Comparison of ENCODE assay signal across 8 cellular contexts in genomic region chr17:50956750-50957523, GRCh38.
DNase-seq lines count a peak whose midpoint lies in the region; ATAC-seq and TF ChIP-seq lines count a peak whose summit lies in the region.

No MANE protein-coding gene starts in this region.

- H3K36me3 ChIP-seq in liver (ENCODE audit: control insufficient read depth in 4 of 4, insufficient read depth in 3 of 4, low read depth in 1 of 4, low read length in 3 of 4): peaks cover 0 to 8% (median 3%) of the 10 kb centered on the region in 4 donors

- peak; percentile 59 for ATAC-seq in HG02610 (IDR thresholded peaks at IDR 0.05; ENCODE audit: unreplicated experiment)
- ATAC-seq in GM19328 (IDR thresholded peaks at IDR 0.05; ENCODE audit: unreplicated experiment): no peak

- no peak overlapping the region for H3K27ac ChIP-seq in liver (ENCODE audit: low read depth in 1 of 2, low read length in 2 of 2)

- no peaks in the 10 kb centered on the region for H3K9me3 ChIP-seq in liver (ENCODE audit: control insufficient read depth in 4 of 4, low read length in 3 of 4)

- H3K4me3 ChIP-seq in liver (ENCODE audit: low read depth in 1 of 3, low read length in 3 of 3): no peak overlapping the region

- H3K9ac ChIP-seq in liver (ENCODE audit: low read depth in 1 of 2, low read length in 2 of 2): no peak overlapping the region

- DNase-seq in COLO829 (ENCODE audit: low spot score) (peak; percentile 56), NCI-H226 (peak; percentile 42), cerebellar cortex (ENCODE audit: low spot score) (peak; percentile 82)
- DNase-seq in activated CD4-positive, alpha-beta T cell treated with anti-CD3 and anti-CD28 coated beads for 1 hour: peak; percentile 55
- peak; percentile 28 for DNase-seq in stimulated activated CD8-positive, alpha-beta memory T cell treated with anti-CD3 and anti-CD28 coated beads, Interleukin-12 subunit alpha, Interleukin-12 subunit beta, amount 100 ng/mL, for 4 hours (ENCODE audit: low read depth)

- H3K4me1 ChIP-seq in liver (ENCODE audit: control insufficient read depth in 4 of 4, insufficient read depth in 4 of 4, low read length in 3 of 4): peaks cover 0 to 15% (median 0%) of the 10 kb centered on the region in 4 donors

- peak; percentile 61 for TF ChIP-seq CTCF in liver (IDR thresholded peaks at IDR 0.05; ENCODE audit: low read depth, low read length, missing input control)

- no peaks in the 10 kb centered on the region for H3K27me3 ChIP-seq in liver (ENCODE audit: control insufficient read depth in 4 of 4, insufficient read depth in 4 of 4, low read length in 3 of 4)

- 51% methylated on average over 13 of the region's 13 CpGs for WGBS in liver

- peak; percentile 77 to 89 for TF ChIP-seq RAD21 in liver (IDR thresholded peaks at IDR 0.05)

TF ChIP-seq in liver, 16 proteins besides CTCF, POLR2A, EP300 and RAD21:
- TF ChIP-seq EGR1 (IDR thresholded peaks at IDR 0.05; ENCODE audit: low read depth in 2 of 2): no peak
- no peak for TF ChIP-seq HNF4A (conservative IDR thresholded peaks at IDR 0.05)
- TF ChIP-seq JUND (IDR thresholded peaks at IDR 0.05): no peak
- TF ChIP-seq ZBTB33 (IDR thresholded peaks at IDR 0.05): no peak
- no peak for TF ChIP-seq REST (IDR thresholded peaks at IDR 0.05)
- no peak for TF ChIP-seq TAF1 (conservative IDR thresholded peaks at IDR 0.05)
- TF ChIP-seq FOXA1 (IDR thresholded peaks at IDR 0.05): no peak
- TF ChIP-seq HNF4G (IDR thresholded peaks at IDR 0.05): no peak
- TF ChIP-seq NR2F2 (IDR thresholded peaks at IDR 0.05): no peak
- TF ChIP-seq SP1 (IDR thresholded peaks at IDR 0.05): no peak
- TF ChIP-seq GABPA (IDR thresholded peaks at IDR 0.05 in 1 of 2, conservative IDR thresholded peaks at IDR 0.05 in 1 of 2): no peak
- no peak for TF ChIP-seq FOXA2 (IDR thresholded peaks at IDR 0.05)
- TF ChIP-seq ATF3 (IDR thresholded peaks at IDR 0.05): no peak

Comparison
In these comparisons a context has a peak if more than half of its experiments do, and no peak if none do; other contexts are left out.
1. DNase-seq: peak in every context shown above with its lines; median percentile 82 in cerebellar cortex; 56 in COLO829; 55 in activated CD4-positive, alpha-beta T cell treated with anti-CD3 and anti-CD28 coated beads for 1 hour; 42 in NCI-H226; 28 in stimulated activated CD8-positive, alpha-beta memory T cell treated with anti-CD3 and anti-CD28 coated beads, Interleukin-12 subunit alpha, Interleukin-12 subunit beta, amount 100 ng/mL, for 4 hours.